ENCODE assay signal across 1 cellular context in the genomic region with DNA sequence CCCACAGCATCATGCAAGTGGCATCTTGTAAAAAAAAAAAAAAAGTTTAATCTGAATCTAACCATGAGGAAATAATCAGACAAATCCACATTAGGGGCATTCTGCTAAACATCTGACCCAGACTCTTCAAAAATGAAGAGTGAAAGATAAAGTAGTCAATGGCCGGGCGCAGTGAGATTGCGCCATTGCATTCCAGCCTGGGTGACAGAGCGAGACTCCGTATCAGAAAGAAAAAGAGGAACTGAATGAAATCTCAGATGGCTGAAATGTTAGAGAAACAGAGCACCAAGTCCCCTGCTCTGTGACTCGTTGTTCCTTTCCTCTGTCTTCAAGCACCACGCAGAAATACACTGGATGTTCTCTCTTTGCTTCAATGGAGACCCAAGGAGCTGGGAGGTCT.
TF ChIP-seq lines count a peak whose summit lies in the region.

No MANE protein-coding gene starts in this region.

TF ChIP-seq in HepG2, 621 proteins besides CTCF, POLR2A, EP300 and RAD21:
- TF ChIP-seq, protein P1, sequence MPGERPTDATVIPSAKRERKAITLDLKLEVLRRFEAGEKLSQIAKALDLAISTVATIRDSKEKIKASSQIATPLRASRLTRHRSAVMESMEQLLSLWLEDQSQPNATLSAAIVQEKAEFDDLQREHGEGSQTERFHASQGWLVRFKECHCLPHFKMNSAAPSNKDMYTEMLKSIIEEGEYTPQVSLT (CRISPR knock-in tag; IDR thresholded peaks at IDR 0.05; ENCODE audit: borderline replicate concordance, low read depth) = no peak
- TF ChIP-seq ZNF441 (CRISPR knock-in tag; IDR thresholded peaks at IDR 0.05; ENCODE audit: borderline replicate concordance) (peak; percentile 62; the same call in 1 of the 2 replicates), PRMT3 (CRISPR knock-in tag; IDR thresholded peaks at IDR 0.05; ENCODE audit: borderline replicate concordance, low read depth) (no peak), ZNF432 (CRISPR knock-in tag; IDR thresholded peaks at IDR 0.05; ENCODE audit: borderline replicate concordance) (no peak), ZSCAN31 (CRISPR knock-in tag; IDR thresholded peaks at IDR 0.05; ENCODE audit: low read depth) (no peak), EHMT2 (IDR thresholded peaks at IDR 0.05; ENCODE audit: borderline replicate concordance, low read depth, low read length) (no peak), NFYB (CRISPR knock-in tag; IDR thresholded peaks at IDR 0.05) (no peak), ARNT (IDR thresholded peaks at IDR 0.05) (no peak), GRHL1 (CRISPR knock-in tag; conservative IDR thresholded peaks at IDR 0.05) (no peak), ZNF773 (CRISPR knock-in tag; IDR thresholded peaks at IDR 0.05; ENCODE audit: borderline replicate concordance) (no peak), CEBPB (IDR thresholded peaks at IDR 0.05; ENCODE audit: borderline replicate concordance, low read depth, low read length) (peak; percentile 86), CEBPG (CRISPR knock-in tag; IDR thresholded peaks at IDR 0.05) (peak; percentile 77), TEAD3 (CRISPR knock-in tag; optimal IDR thresholded peaks at IDR 0.05; ENCODE audit: borderline replicate concordance) (peak; percentile 74)
- TF ChIP-seq, protein P2, sequence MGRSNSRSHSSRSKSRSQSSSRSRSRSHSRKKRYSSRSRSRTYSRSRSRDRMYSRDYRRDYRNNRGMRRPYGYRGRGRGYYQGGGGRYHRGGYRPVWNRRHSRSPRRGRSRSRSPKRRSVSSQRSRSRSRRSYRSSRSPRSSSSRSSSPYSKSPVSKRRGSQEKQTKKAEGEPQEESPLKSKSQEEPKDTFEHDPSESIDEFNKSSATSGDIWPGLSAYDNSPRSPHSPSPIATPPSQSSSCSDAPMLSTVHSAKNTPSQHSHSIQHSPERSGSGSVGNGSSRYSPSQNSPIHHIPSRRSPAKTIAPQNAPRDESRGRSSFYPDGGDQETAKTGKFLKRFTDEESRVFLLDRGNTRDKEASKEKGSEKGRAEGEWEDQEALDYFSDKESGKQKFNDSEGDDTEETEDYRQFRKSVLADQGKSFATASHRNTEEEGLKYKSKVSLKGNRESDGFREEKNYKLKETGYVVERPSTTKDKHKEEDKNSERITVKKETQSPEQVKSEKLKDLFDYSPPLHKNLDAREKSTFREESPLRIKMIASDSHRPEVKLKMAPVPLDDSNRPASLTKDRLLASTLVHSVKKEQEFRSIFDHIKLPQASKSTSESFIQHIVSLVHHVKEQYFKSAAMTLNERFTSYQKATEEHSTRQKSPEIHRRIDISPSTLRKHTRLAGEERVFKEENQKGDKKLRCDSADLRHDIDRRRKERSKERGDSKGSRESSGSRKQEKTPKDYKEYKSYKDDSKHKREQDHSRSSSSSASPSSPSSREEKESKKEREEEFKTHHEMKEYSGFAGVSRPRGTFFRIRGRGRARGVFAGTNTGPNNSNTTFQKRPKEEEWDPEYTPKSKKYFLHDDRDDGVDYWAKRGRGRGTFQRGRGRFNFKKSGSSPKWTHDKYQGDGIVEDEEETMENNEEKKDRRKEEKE (IDR thresholded peaks at IDR 0.05) = no peak
- TF ChIP-seq, protein P3, sequence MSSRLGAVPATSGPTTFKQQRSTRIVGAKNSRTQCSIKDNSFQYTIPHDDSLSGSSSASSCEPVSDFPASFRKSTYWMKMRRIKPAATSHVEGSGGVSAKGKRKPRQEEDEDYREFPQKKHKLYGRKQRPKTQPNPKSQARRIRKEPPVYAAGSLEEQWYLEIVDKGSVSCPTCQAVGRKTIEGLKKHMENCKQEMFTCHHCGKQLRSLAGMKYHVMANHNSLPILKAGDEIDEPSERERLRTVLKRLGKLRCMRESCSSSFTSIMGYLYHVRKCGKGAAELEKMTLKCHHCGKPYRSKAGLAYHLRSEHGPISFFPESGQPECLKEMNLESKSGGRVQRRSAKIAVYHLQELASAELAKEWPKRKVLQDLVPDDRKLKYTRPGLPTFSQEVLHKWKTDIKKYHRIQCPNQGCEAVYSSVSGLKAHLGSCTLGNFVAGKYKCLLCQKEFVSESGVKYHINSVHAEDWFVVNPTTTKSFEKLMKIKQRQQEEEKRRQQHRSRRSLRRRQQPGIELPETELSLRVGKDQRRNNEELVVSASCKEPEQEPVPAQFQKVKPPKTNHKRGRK (CRISPR knock-in tag; IDR thresholded peaks at IDR 0.05) = no peak
